In the genomic region with DNA sequence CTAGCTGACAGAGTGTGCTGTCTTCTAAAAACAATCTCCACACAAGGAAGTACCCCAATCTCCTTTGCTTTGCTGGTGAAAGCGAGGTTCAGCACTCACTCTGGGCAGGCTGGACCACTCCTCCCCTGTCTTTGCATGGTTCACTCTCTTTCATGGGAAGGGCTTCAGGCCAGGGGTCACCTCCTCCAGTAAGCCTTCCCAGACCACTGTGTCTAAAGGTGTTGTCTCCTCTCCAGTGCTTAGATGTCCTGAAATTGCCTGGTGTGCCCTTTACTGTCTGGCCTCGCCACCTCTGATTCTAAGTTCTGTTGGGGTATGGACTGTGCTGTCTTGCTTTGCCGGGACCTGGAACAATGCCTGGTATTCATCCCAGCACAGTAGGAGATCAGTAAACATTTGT, we compare ENCODE assay signal across 1 cellular context.
TF ChIP-seq lines count a peak whose summit lies in the region.

No MANE protein-coding gene starts in this region.

TF ChIP-seq in IMR-90, 13 proteins besides CTCF, POLR2A, EP300 and RAD21:
- no peak for TF ChIP-seq MAFK (IDR thresholded peaks at IDR 0.05; ENCODE audit: low read depth, low read length)
- no peak for TF ChIP-seq FOS (IDR thresholded peaks at IDR 0.05; ENCODE audit: low read depth, low read length)
- TF ChIP-seq, protein P1, sequence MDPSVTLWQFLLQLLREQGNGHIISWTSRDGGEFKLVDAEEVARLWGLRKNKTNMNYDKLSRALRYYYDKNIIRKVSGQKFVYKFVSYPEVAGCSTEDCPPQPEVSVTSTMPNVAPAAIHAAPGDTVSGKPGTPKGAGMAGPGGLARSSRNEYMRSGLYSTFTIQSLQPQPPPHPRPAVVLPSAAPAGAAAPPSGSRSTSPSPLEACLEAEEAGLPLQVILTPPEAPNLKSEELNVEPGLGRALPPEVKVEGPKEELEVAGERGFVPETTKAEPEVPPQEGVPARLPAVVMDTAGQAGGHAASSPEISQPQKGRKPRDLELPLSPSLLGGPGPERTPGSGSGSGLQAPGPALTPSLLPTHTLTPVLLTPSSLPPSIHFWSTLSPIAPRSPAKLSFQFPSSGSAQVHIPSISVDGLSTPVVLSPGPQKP (IDR thresholded peaks at IDR 0.05; ENCODE audit: borderline replicate concordance, low read depth, low read length), result no peak
- TF ChIP-seq SMC3 (IDR thresholded peaks at IDR 0.05; ENCODE audit: low read depth, low read length), result no peak
- TF ChIP-seq CHD1 (IDR thresholded peaks at IDR 0.05; ENCODE audit: low read depth, low read length), result no peak
- TF ChIP-seq RCOR1 (IDR thresholded peaks at IDR 0.05; ENCODE audit: insufficient replicate concordance, low read length), result no peak
- no peak for TF ChIP-seq NFE2L2 (IDR thresholded peaks at IDR 0.05; ENCODE audit: low read depth, low read length)
- TF ChIP-seq CEBPB (IDR thresholded peaks at IDR 0.05; ENCODE audit: low read depth, low read length), result no peak
- no peak for TF ChIP-seq MAZ (IDR thresholded peaks at IDR 0.05; ENCODE audit: borderline replicate concordance, low read depth, low read length)
- no peak for TF ChIP-seq BHLHE40 (IDR thresholded peaks at IDR 0.05; ENCODE audit: low read depth, low read length)
- TF ChIP-seq, protein P2, sequence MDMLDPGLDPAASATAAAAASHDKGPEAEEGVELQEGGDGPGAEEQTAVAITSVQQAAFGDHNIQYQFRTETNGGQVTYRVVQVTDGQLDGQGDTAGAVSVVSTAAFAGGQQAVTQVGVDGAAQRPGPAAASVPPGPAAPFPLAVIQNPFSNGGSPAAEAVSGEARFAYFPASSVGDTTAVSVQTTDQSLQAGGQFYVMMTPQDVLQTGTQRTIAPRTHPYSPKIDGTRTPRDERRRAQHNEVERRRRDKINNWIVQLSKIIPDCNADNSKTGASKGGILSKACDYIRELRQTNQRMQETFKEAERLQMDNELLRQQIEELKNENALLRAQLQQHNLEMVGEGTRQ (IDR thresholded peaks at IDR 0.05; ENCODE audit: low read depth, low read length), result no peak
- no peak for TF ChIP-seq RFX5 (IDR thresholded peaks at IDR 0.05; ENCODE audit: low read depth, low read length)
- no peak for TF ChIP-seq MXI1 (IDR thresholded peaks at IDR 0.05; ENCODE audit: borderline replicate concordance, low read depth, low read length)
TF ChIP-seq in IMR-90: peak in this region for 0.
